In the genomic region with DNA sequence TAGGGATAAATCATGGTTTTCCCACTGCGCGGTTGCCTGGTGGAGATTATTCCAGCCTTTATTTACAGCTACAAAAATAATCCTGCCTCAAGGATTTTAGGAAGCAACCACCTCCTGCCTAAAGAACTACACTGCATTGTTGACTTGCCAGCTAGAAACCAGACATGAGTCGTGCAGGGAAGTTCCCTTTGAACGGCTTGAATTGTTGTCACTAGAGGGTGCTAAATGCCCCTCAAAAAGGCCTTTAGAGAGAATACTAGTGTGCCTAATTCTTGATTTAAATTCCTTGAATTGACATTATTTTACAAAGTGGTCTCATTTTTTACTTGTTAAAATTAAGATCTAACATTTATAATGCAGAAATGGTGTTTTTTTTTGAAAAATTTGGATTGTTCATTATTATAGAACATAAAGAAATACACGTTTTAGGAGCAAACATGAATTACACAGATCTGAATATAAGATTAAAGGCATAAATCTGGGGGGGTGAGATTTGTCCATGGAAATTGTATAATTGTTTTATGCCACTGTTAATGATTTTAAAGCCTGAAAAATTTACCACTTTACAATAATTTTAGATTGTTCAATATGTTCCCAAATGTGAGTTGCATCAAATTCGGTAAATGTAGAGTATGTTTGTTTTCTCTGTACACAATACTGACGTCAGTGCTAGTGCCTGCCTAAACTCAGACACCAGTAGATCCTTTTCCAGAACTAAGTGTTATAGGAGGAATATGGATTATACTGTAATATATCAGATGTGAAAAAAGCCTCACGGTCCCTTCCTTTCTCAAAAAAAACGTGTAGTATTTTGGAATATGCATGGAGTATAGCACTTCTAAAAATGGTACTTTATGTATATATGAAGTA, we compare ENCODE assay signal across 8 cellular contexts. TPM values are rescaled to one million over a fixed set of nuclear protein-coding genes. Genes with fewer than 3 reads are reported as not detected.
DNase-seq lines count a peak whose midpoint lies in the region; ATAC-seq, FAIRE-seq and TF ChIP-seq lines count a peak whose summit lies in the region.

No MANE protein-coding gene starts in this region.

- TF ChIP-seq CTCF in AG10803 (conservative IDR thresholded peaks at IDR 0.05; ENCODE audit: low read length) (peak; percentile 83), VCaP (conservative IDR thresholded peaks at IDR 0.05) (peak; percentile 92), glutamatergic neuron (IDR thresholded peaks at IDR 0.05; ENCODE audit: partially characterized antibody, unreplicated experiment) (peak; percentile 27)

- no peak overlapping the region for H3K27ac Mint-ChIP-seq in glutamatergic neuron (ENCODE audit: unreplicated experiment)

- H3K4me1 Mint-ChIP-seq in glutamatergic neuron (ENCODE audit: low read depth, unreplicated experiment) = peaks cover 17% of the 10 kb centered on the region

- H3K36me3 Mint-ChIP-seq in glutamatergic neuron (ENCODE audit: unreplicated experiment) = no peaks in the 10 kb centered on the region

- H3K4me3 ChIP-seq in AG10803 (ENCODE audit: low read length) = no peak overlapping the region

- no peaks in the 10 kb centered on the region for H3K9me3 Mint-ChIP-seq in glutamatergic neuron (ENCODE audit: unreplicated experiment)

- peaks cover 1% of the 10 kb centered on the region for H3K27me3 Mint-ChIP-seq in glutamatergic neuron (ENCODE audit: unreplicated experiment)

- ATAC-seq in HG02981 (IDR thresholded peaks at IDR 0.05; ENCODE audit: unreplicated experiment) = no peak

- no peak overlapping the region for H3K4me3 Mint-ChIP-seq in glutamatergic neuron (ENCODE audit: unreplicated experiment)

- DNase-seq in AG10803 (ENCODE audit: low read depth) = peak; percentile 74
- peak; percentile 10 for DNase-seq in GM19239 (ENCODE audit: insufficient read length, low spot score)
- peak; percentile 46 for DNase-seq in NCI-H2171 treated with DMSO at 0.1 percent for 48 hours (lab: John Stamatoyannopoulos, UW)
- no peak for DNase-seq in glutamatergic neuron
- DNase-seq in renal cortical epithelial cell (ENCODE audit: low read depth) = peak; percentile 60
- no peak for DNase-seq in T-helper 9 cell

- H3K27ac ChIP-seq in VCaP = peak overlapping the region; percentile 8; the same call in 1 of the 2 replicates

- peak; percentile 59 for FAIRE-seq in GM19239 (lab: Jason Lieb, UNC)

RNA-seq across cellular contexts. Expression of gene ERG, which starts 7.6 kb away (rescaled TPM):
- total RNA-seq in glutamatergic neuron (ENCODE audit: unreplicated experiment) (not detected), renal cortical epithelial cell (under 0.01 and 0.15 TPM in 2 replicates)

Comparison
In these comparisons a context has a peak if more than half of its experiments do, and no peak if none do; other contexts are left out.
1. DNase-seq: peak in AG10803 (single experiment), GM19239 (single experiment), NCI-H2171 treated with DMSO at 0.1 percent for 48 hours (single experiment) and renal cortical epithelial cell (single experiment); none in glutamatergic neuron (single experiment) and T-helper 9 cell (single experiment).
2. CTCF ChIP-seq: peak in every context shown above with its lines; median percentile 92 in VCaP; 83 in AG10803; 27 in glutamatergic neuron.